21 cellular contexts compared by ENCODE assay signal in the genomic region with DNA sequence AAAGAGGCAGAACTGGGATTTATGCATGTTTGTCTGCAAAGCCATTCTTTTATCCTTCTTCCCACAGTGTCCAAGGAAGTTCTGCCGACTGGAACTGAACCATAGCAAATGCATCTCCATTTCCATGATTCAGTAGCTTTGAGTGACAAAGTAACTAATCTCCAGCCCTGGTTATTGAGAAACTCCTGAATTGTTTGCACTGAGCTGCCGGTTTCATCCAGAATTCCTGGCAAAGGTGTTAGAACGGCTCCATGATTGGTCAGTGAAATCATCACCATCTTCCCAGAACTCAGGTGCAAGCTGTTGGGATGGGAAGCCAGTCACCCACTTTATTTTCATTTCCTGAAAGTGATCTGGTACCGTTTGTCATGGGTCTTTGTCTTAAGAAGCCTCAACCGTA. TPM values are rescaled to one million over a fixed set of nuclear protein-coding genes. Genes with fewer than 3 reads are reported as not detected.
"Had no signal": no experiment of that assay in that cellular context is flagged by ENCODE, and none has a peak within 500 bp of the region (broad histone marks: within the 10 kb centered on the region; RNA-seq: fewer than 3 reads in every experiment).

No MANE protein-coding gene starts in this region.

- H3K4me3 Mint-ChIP-seq: activated B cell treated with CpG ODN at 0.5 μM for 24 hours; activated naive CD8-positive, alpha-beta T cell treated with anti-CD3 and anti-CD28 coated beads, Interleukin-2, amount 10 ng/mL, durations not matched to agents 7 days and 5 days; activated T-helper 1 cell treated with anti-CD3 and anti-CD28 coated beads, Interleukin-12 subunit alpha, Interleukin-12 subunit beta, Interleukin-2, Interleukin-4 antibody, amounts not matched to agents 30 ng/mL and 10 ng/mL and 1 ng/mL, durations not matched to agents 14 hours and 24 hours and 36 hours; naive B cell; stimulated activated memory B cell treated with anti-CD40 and anti-IgM and Interleukin-4, amounts not matched to agents 10 μg/mL and 1 μg/mL and 100 μg/mL, for 72 hours had no signal

- H3K27me3 Mint-ChIP-seq: activated B cell treated with CpG ODN at 0.5 μM for 24 hours; activated naive CD8-positive, alpha-beta T cell treated with anti-CD3 and anti-CD28 coated beads, Interleukin-2, amount 10 ng/mL, durations not matched to agents 7 days and 5 days; naive B cell had no signal

- DNase-seq: activated B cell treated with CpG ODN at 0.5 μM for 24 hours; activated CD4-positive, alpha-beta T cell treated with anti-CD3 and anti-CD28 coated beads, Interleukin-2, amount 50 U/mL, for 1 hour; activated naive CD4-positive, alpha-beta T cell; activated naive CD8-positive, alpha-beta T cell treated with anti-CD3 and anti-CD28 coated beads, Interleukin-2, amount 10 ng/mL, durations not matched to agents 7 days and 5 days; anterior cingulate cortex; cerebellar nuclear complex; effector CD8-positive, alpha-beta T cell; foreskin keratinocyte; glutamatergic neuron; hypothalamus; naive B cell; ovary; stimulated activated CD4-positive, alpha-beta T cell treated with anti-CD3 and anti-CD28 coated beads, Interleukin-2, amount 100 ng/mL, for 48 hours; T-helper 2 cell; tibial artery; uterus had no signal

- H3K36me3 ChIP-seq: lower lobe of right lung, ovary, tibial artery, uterus had no signal

- H3K27me3 ChIP-seq: foreskin keratinocyte, ovary, tibial artery, uterus had no signal

- H3K4me3 ChIP-seq: lower lobe of right lung, ovary, tibial artery, uterus had no signal

- H3K4me1 Mint-ChIP-seq: activated B cell treated with CpG ODN at 0.5 μM for 24 hours; activated naive CD8-positive, alpha-beta T cell treated with anti-CD3 and anti-CD28 coated beads, Interleukin-2, amount 10 ng/mL, durations not matched to agents 7 days and 5 days; naive B cell; stimulated activated memory B cell treated with anti-CD40 and anti-IgM and Interleukin-4, amounts not matched to agents 10 μg/mL and 1 μg/mL and 100 μg/mL, for 72 hours had no signal

- H3K36me3 Mint-ChIP-seq: activated naive CD8-positive, alpha-beta T cell treated with anti-CD3 and anti-CD28 coated beads, Interleukin-2, amount 10 ng/mL, durations not matched to agents 7 days and 5 days; naive B cell; stimulated activated memory B cell treated with anti-CD40 and anti-IgM and Interleukin-4, amounts not matched to agents 10 μg/mL and 1 μg/mL and 100 μg/mL, for 72 hours had no signal

- H3K9me3 Mint-ChIP-seq: activated B cell treated with CpG ODN at 0.5 μM for 24 hours; activated naive CD8-positive, alpha-beta T cell treated with anti-CD3 and anti-CD28 coated beads, Interleukin-2, amount 10 ng/mL, durations not matched to agents 7 days and 5 days; activated T-helper 1 cell treated with anti-CD3 and anti-CD28 coated beads, Interleukin-12 subunit alpha, Interleukin-12 subunit beta, Interleukin-2, Interleukin-4 antibody, amounts not matched to agents 30 ng/mL and 10 ng/mL and 1 ng/mL, durations not matched to agents 14 hours and 24 hours and 36 hours had no signal

- FAIRE-seq: endothelial cell of umbilical vein had no signal

- H3K27ac ChIP-seq: foreskin keratinocyte, lower lobe of right lung, ovary, tibial artery, uterus had no signal

- H3K4me1 ChIP-seq: foreskin keratinocyte, lower lobe of right lung, tibial artery, uterus had no signal

- H3K9me3 ChIP-seq: lower lobe of right lung, ovary, tibial artery, uterus had no signal

- H3K27ac Mint-ChIP-seq: activated B cell treated with CpG ODN at 0.5 μM for 24 hours; activated naive CD8-positive, alpha-beta T cell treated with anti-CD3 and anti-CD28 coated beads, Interleukin-2, amount 10 ng/mL, durations not matched to agents 7 days and 5 days; activated T-helper 1 cell treated with anti-CD3 and anti-CD28 coated beads, Interleukin-12 subunit alpha, Interleukin-12 subunit beta, Interleukin-2, Interleukin-4 antibody, amounts not matched to agents 30 ng/mL and 10 ng/mL and 1 ng/mL, durations not matched to agents 14 hours and 24 hours and 36 hours; naive B cell; stimulated activated memory B cell treated with anti-CD40 and anti-IgM and Interleukin-4, amounts not matched to agents 10 μg/mL and 1 μg/mL and 100 μg/mL, for 72 hours had no signal

- ATAC-seq: foreskin keratinocyte; stimulated activated memory B cell treated with anti-CD40 and anti-IgM and Interleukin-4, amounts not matched to agents 10 μg/mL and 1 μg/mL and 100 μg/mL, for 72 hours had no signal

RNA-seq across cellular contexts. Expression of gene SLC34A2, which starts 47.0 kb away (rescaled TPM):
- total RNA-seq: activated B cell treated with CpG ODN at 0.5 μM for 24 hours; activated CD8-positive, alpha-beta memory T cell treated with anti-CD3 and anti-CD28 coated beads for 36 hours; activated naive CD8-positive, alpha-beta T cell treated with anti-CD3 and anti-CD28 coated beads, Interleukin-2, amount 10 ng/mL, durations not matched to agents 7 days and 5 days; activated T-helper 1 cell treated with anti-CD3 and anti-CD28 coated beads, Interleukin-12 subunit alpha, Interleukin-12 subunit beta, Interleukin-2, Interleukin-4 antibody, amounts not matched to agents 30 ng/mL and 10 ng/mL and 1 ng/mL, durations not matched to agents 14 hours and 24 hours and 36 hours; endothelial cell of umbilical vein; foreskin keratinocyte had no signal
- polyA plus RNA-seq: endothelial cell of umbilical vein, foreskin keratinocyte had no signal
